In genomic region chr7:66142996-66143395, GRCh38 we compare ENCODE assay signal across 20 cellular contexts. TPM values are rescaled to one million over a fixed set of nuclear protein-coding genes. Genes with fewer than 3 reads are reported as not detected.
DNase-seq lines count a peak whose midpoint lies in the region; ATAC-seq, FAIRE-seq and TF ChIP-seq lines count a peak whose summit lies in the region.
"Had no signal": no experiment of that assay in that cellular context is flagged by ENCODE, and none has a peak within 500 bp of the region (broad histone marks: within the 10 kb centered on the region; RNA-seq: fewer than 3 reads in every experiment).

No MANE protein-coding gene starts in this region.

- peak overlapping the region; percentile 25 for H4K5ac ChIP-seq in H1 (ENCODE audit: insufficient read length, low read depth, low read length)

- H2AK5ac ChIP-seq in H1 (ENCODE audit: low read depth, low read length) = no peak overlapping the region

- H3K27me3 Mint-ChIP-seq in natural killer cell (ENCODE audit: low read depth in 2 of 2) = no peaks in the 10 kb centered on the region
- no peaks in the 10 kb centered on the region for H3K27me3 Mint-ChIP-seq in natural killer cell treated with Interleukin-12 subunit alpha and Interleukin-12 subunit beta and Interleukin-15 and Interleukin-18, amount 100 ng/mL, for 72 hours
- H3K27me3 Mint-ChIP-seq: T-cell had no signal

- no peak for ATAC-seq in natural killer cell
- no peak for ATAC-seq in natural killer cell treated with Interleukin-12 subunit alpha and Interleukin-12 subunit beta and Interleukin-15 and Interleukin-18, amount 100 ng/mL, for 72 hours
- ATAC-seq in upper lobe of right lung = peak; percentile 61
- ATAC-seq in HG03039 (IDR thresholded peaks at IDR 0.05; ENCODE audit: unreplicated experiment) = no peak
- ATAC-seq in GM18861 (IDR thresholded peaks at IDR 0.05; ENCODE audit: unreplicated experiment) = no peak
- ATAC-seq: CD8-positive, alpha-beta T cell; T-cell had no signal

- no peak overlapping the region for H2BK5ac ChIP-seq in H1 (ENCODE audit: low read depth, low read length)

- CTCF ChIA-PET in H1 (lab: Charles Lee; ENCODE audit: partially characterized antibody) = interaction anchor here (1.0 to 1.3 kb wide), 2 partner anchors 126 to 152 kb away, joined by 3 read pairs; no protein-coding TSS in a partner anchor

- H3K4me1 ChIP-seq in H1 (replicated peaks in 1 of 4; ENCODE audit: control insufficient read depth in 3 of 4, insufficient read depth in 4 of 4, low read length in 3 of 4) (no peaks in the 10 kb centered on the region), liver (ENCODE audit: control insufficient read depth in 4 of 4, insufficient read depth in 4 of 4, low read length in 3 of 4) (peaks cover 14 to 49% (median 28%) of the 10 kb centered on the region in 4 donors), upper lobe of right lung (peaks cover 19% of the 10 kb centered on the region)

- H3K36me3 Mint-ChIP-seq in natural killer cell = peaks cover 31% of the 10 kb centered on the region
- peaks cover 46% of the 10 kb centered on the region for H3K36me3 Mint-ChIP-seq in natural killer cell treated with Interleukin-12 subunit alpha and Interleukin-12 subunit beta and Interleukin-15 and Interleukin-18, amount 100 ng/mL, for 72 hours

- intact Hi-C loops in natural killer cell (cut with micrococcal nuclease) = no loop called here
- intact Hi-C loops in upper lobe of right lung (cut with DNase I) = no loop called here

- no peak overlapping the region for H2BK20ac ChIP-seq in H1 (ENCODE audit: low read length)

- no peaks in the 10 kb centered on the region for H3K27me3 ChIP-seq in H1 (replicated peaks in 1 of 4; ENCODE audit: control insufficient read depth in 3 of 4, extremely low read depth in 1 of 4, insufficient read depth in 3 of 4, low read length in 3 of 4)
- no peaks in the 10 kb centered on the region for H3K27me3 ChIP-seq in liver (ENCODE audit: control insufficient read depth in 4 of 4, insufficient read depth in 4 of 4, low read length in 3 of 4)
- H3K27me3 ChIP-seq in upper lobe of right lung = no peaks in the 10 kb centered on the region
- H3K27me3 ChIP-seq: testis had no signal

- H3K36me3 ChIP-seq in H1 (ENCODE audit: control insufficient read depth in 2 of 4, insufficient read depth in 4 of 4, low read length in 3 of 4) (peaks cover 2 to 31% (median 10%) of the 10 kb centered on the region in 4 experiments; a peak in 5 of 8 replicates), liver (ENCODE audit: control insufficient read depth in 4 of 4, insufficient read depth in 3 of 4, low read depth in 1 of 4, low read length in 3 of 4) (peaks cover 2 to 10% (median 4%) of the 10 kb centered on the region in 4 donors), upper lobe of right lung (peaks cover 74% of the 10 kb centered on the region)

- no peak overlapping the region for H4K8ac ChIP-seq in H1 (ENCODE audit: extremely low read depth, insufficient read depth, low read length)

- H3K27ac ChIP-seq in H1 (ENCODE audit: low read depth, low read length) = no peak overlapping the region
- peak overlapping the region; percentile 93 to 97 for H3K27ac ChIP-seq in liver (ENCODE audit: low read depth in 1 of 2, low read length in 2 of 2)
- H3K27ac ChIP-seq in upper lobe of right lung = no peak overlapping the region
- H3K27ac ChIP-seq: testis had no signal

- no peak overlapping the region for H3K4me2 ChIP-seq in H1 (ENCODE audit: insufficient read depth in 1 of 2, low read depth in 2 of 2, low read length in 2 of 2)

- H3K79me2 ChIP-seq in H1 (ENCODE audit: control insufficient read depth in 1 of 2, insufficient read depth in 2 of 2, low read length in 2 of 2) = no peaks in the 10 kb centered on the region; a peak in 1 of 4 replicates

- 89% methylated on average over 5 of the region's 5 CpGs; no CpG with 5 or more reads in 1 of the 2 experiments for WGBS in H1 (ENCODE audit: extremely low coverage in 1 of 2, insufficient coverage in 1 of 2, insufficient read length in 1 of 2, insufficient replicate concordance in 2 of 2, low coverage in 1 of 2, low lambda C conversion rate in 2 of 2, missing lambda C conversion rate in 1 of 2), 2 experiments
- 51% methylated on average over 5 of the region's 5 CpGs for WGBS in liver

- H3K27ac Mint-ChIP-seq in natural killer cell = peak overlapping the region; percentile 20 to 75
- peak overlapping the region in 1 of 2 donors; percentile 27 for H3K27ac Mint-ChIP-seq in natural killer cell treated with Interleukin-12 subunit alpha and Interleukin-12 subunit beta and Interleukin-15 and Interleukin-18, amount 100 ng/mL, for 72 hours
- H3K27ac Mint-ChIP-seq: CD8-positive, alpha-beta T cell; T-cell had no signal

- H4K20me1 ChIP-seq in H1 (replicated peaks in 1 of 2; ENCODE audit: control insufficient read depth in 1 of 2, insufficient read depth in 2 of 2, low read length in 2 of 2) = peaks cover 7 to 8% of the 10 kb centered on the region in 2 experiments

- no peak overlapping the region for H2BK12ac ChIP-seq in H1 (ENCODE audit: low read depth, low read length)

- no peak overlapping the region for H3K9ac ChIP-seq in H1 (replicated peaks in 1 of 4; ENCODE audit: extremely low read depth in 1 of 4, low read depth in 3 of 4, low read length in 3 of 4)
- H3K9ac ChIP-seq in liver (ENCODE audit: low read depth in 1 of 2, low read length in 2 of 2) = peak overlapping the region in 1 of 2 donors; percentile 61

- no peak overlapping the region for H3K23ac ChIP-seq in H1 (ENCODE audit: insufficient read length)

- no peak overlapping the region for H2AFZ ChIP-seq in H1 (ENCODE audit: low read length)

- H3K4me1 Mint-ChIP-seq in natural killer cell = peaks cover 21 to 27% of the 10 kb centered on the region in 2 donors
- H3K4me1 Mint-ChIP-seq in natural killer cell treated with Interleukin-12 subunit alpha and Interleukin-12 subunit beta and Interleukin-15 and Interleukin-18, amount 100 ng/mL, for 72 hours (ENCODE audit: low read depth in 2 of 2) = peaks cover 15 to 27% of the 10 kb centered on the region in 2 donors

- no peak overlapping the region for H3K14ac ChIP-seq in H1 (ENCODE audit: insufficient read length)

- 0 out of 2 replicates have a peak, but pooled peaks cover 2% of the 10 kb centered on the region for H3K79me1 ChIP-seq in H1 (ENCODE audit: low read depth, low read length)

- TF ChIP-seq CTCF in natural killer cell (IDR thresholded peaks at IDR 0.05) (no peak), H1 (IDR thresholded peaks at IDR 0.05; ENCODE audit: control extremely low read depth in 1 of 3, insufficient read depth in 1 of 3, low read depth in 1 of 3, low read length in 3 of 3) (no peak), liver (IDR thresholded peaks at IDR 0.05; ENCODE audit: low read depth, low read length, missing input control) (no peak), upper lobe of right lung (IDR thresholded peaks at IDR 0.05) (no peak)

- H3K4me3 ChIP-seq in H1 (ENCODE audit: extremely low read depth in 1 of 4, insufficient read depth in 2 of 4, low read depth in 3 of 4, low read length in 4 of 4) (no peak overlapping the region), liver (ENCODE audit: low read depth in 1 of 3, low read length in 3 of 3) (no peak overlapping the region), upper lobe of right lung (no peak overlapping the region)
- H3K4me3 ChIP-seq: testis had no signal

- POLR2A ChIA-PET in H1 (lab: Charles Lee; ENCODE audit: partially characterized antibody) = interaction anchor here (1.2 kb wide), 1 partner anchor 9 kb away, joined by 3 read pairs; no protein-coding TSS in a partner anchor

- no peak for DNase-seq in natural killer cell
- DNase-seq in natural killer cell treated with Interleukin-12 subunit alpha and Interleukin-12 subunit beta and Interleukin-15 and Interleukin-18, amount 100 ng/mL, for 72 hours (ENCODE audit: low spot score) = no peak
- no peak for DNase-seq in H1 (ENCODE audit: low read depth in 1 of 2, low spot score in 2 of 2)
- DNase-seq in upper lobe of right lung = no peak
- DNase-seq in GF-D8 (lab: John Stamatoyannopoulos, UW) = no peak
- DNase-seq: activated CD8-positive, alpha-beta memory T cell treated with anti-CD3 and anti-CD28 coated beads for 24 hours; CD8-positive, alpha-beta T cell; head of caudate nucleus; kidney; NCI-H1436 treated with DMSO at 0.1 percent for 48 hours; NCI-H345; occipital lobe; RPMI8226; stimulated activated CD4-positive, alpha-beta T cell treated with anti-CD3 and anti-CD28 coated beads, Interleukin-2, amount 100 ng/mL, for 48 hours; T-cell; testis had no signal

- no peak for FAIRE-seq in H1 (lab: Jason Lieb, UNC)
- FAIRE-seq: colon, kidney had no signal

- no peak for TF ChIP-seq POLR2A in H1 (IDR thresholded peaks at IDR 0.05; ENCODE audit: control extremely low read depth in 1 of 2, low read depth in 2 of 2, low read length in 2 of 2)

- H3K56ac ChIP-seq in H1 (replicated peaks; ENCODE audit: insufficient read length, low read depth, low read length) = no peak overlapping the region

- H3K9me3 ChIP-seq in H1 (ENCODE audit: insufficient read depth in 2 of 2, low read depth in 1 of 2, low read length in 1 of 2) (no peaks in the 10 kb centered on the region), liver (ENCODE audit: control insufficient read depth in 4 of 4, low read length in 3 of 4) (no peaks in the 10 kb centered on the region), upper lobe of right lung (no peaks in the 10 kb centered on the region)
- H3K9me3 ChIP-seq: testis had no signal

- no peak overlapping the region for H2BK15ac ChIP-seq in H1 (ENCODE audit: low read length)

- H3K23me2 ChIP-seq in H1 (ENCODE audit: low read depth, low read length) = no peaks in the 10 kb centered on the region

- no peak overlapping the region for H3K4me3 Mint-ChIP-seq in natural killer cell
- no peak overlapping the region for H3K4me3 Mint-ChIP-seq in natural killer cell treated with Interleukin-12 subunit alpha and Interleukin-12 subunit beta and Interleukin-15 and Interleukin-18, amount 100 ng/mL, for 72 hours
- H3K4me3 Mint-ChIP-seq: CD8-positive, alpha-beta T cell; T-cell had no signal

- H3K9me3 Mint-ChIP-seq in natural killer cell = no peaks in the 10 kb centered on the region
- H3K9me3 Mint-ChIP-seq in natural killer cell treated with Interleukin-12 subunit alpha and Interleukin-12 subunit beta and Interleukin-15 and Interleukin-18, amount 100 ng/mL, for 72 hours = no peaks in the 10 kb centered on the region
- H3K9me3 Mint-ChIP-seq: CD8-positive, alpha-beta T cell; T-cell had no signal

- no peak overlapping the region for H2BK120ac ChIP-seq in H1 (replicated peaks; ENCODE audit: low read depth, low read length)

- no peak for TF ChIP-seq RAD21 in H1 (IDR thresholded peaks at IDR 0.05 in 1 of 2, conservative IDR thresholded peaks at IDR 0.05 in 1 of 2; ENCODE audit: low read depth in 2 of 2, low read length in 2 of 2)
- TF ChIP-seq RAD21 in liver (IDR thresholded peaks at IDR 0.05) = peak in 1 of 2 donors; percentile 33

- H4K91ac ChIP-seq in H1 (replicated peaks; ENCODE audit: insufficient read length, low read length) = no peak overlapping the region

- no peak overlapping the region for H3K4ac ChIP-seq in H1 (replicated peaks; ENCODE audit: insufficient read length, low read depth, low read length)

- no peak for TF ChIP-seq EP300 in H1 (IDR thresholded peaks at IDR 0.05; ENCODE audit: borderline replicate concordance in 1 of 2, low read depth in 2 of 2, low read length in 2 of 2)

- no peak overlapping the region for H3K18ac ChIP-seq in H1 (ENCODE audit: extremely low read depth, low read length)

RNA-seq across cellular contexts. Expression of gene CRCP, which starts 28.3 kb away (rescaled TPM):
- total RNA-seq in natural killer cell = 10 to 100 TPM; 67.5 to 72.1 (median 68.0) TPM
- total RNA-seq in natural killer cell treated with Interleukin-12 subunit alpha and Interleukin-12 subunit beta and Interleukin-15 and Interleukin-18, amount 100 ng/mL, for 72 hours = 10 to 100 TPM; 45.8 to 54.7 TPM
- total RNA-seq in H1 (2021; fragmentation: NEBNext Ultra II Directional; extraction: Animal tissue kit (Norgen Biotek cat#: 25700)) = 29.2 and 29.3 TPM in 2 replicates
- polyA plus RNA-seq in H1 (2011; rRNA removed) = 13.4 and 15.0 TPM in 2 replicates
- 23.8 TPM for polyA plus RNA-seq in H1 (2011; cell fraction: cytosol; rRNA removed)
- 9.9 TPM for polyA plus RNA-seq in H1 (2011; cell fraction: nucleus; rRNA removed)
- 22.6 to 33.0 TPM (median 25.3 TPM) in 4 replicates for polyA plus RNA-seq in H1 (2012, experiment 1 of 2)
- polyA plus RNA-seq in H1 (2012, experiment 2 of 2) = 18.7 TPM
- polyA plus RNA-seq in H1 (2013, experiment 1 of 2) = 19.4 TPM
- 17.5 TPM for polyA plus RNA-seq in H1 (2013, experiment 2 of 2)
- 30.6 and 36.4 TPM in 2 replicates for polyA minus RNA-seq in H1 (2011; rRNA and poly(A)+ RNA removed)
- polyA minus RNA-seq in H1 (2011; cell fraction: cytosol; rRNA and poly(A)+ RNA removed) = 28.0 TPM
- 14.0 TPM for polyA minus RNA-seq in H1 (2011; cell fraction: nucleus; rRNA and poly(A)+ RNA removed)
- 10 to 100 TPM; 13.0 to 52.6 TPM for total RNA-seq in liver
- polyA plus RNA-seq in liver = 10 to 100 TPM; 16.6 to 20.2 TPM
- total RNA-seq in upper lobe of right lung = 33.1 TPM

Comparison
In these comparisons a context has a peak if more than half of its experiments do, and no peak if none do; other contexts are left out.
1. H3K27ac ChIP-seq: peak in liver (2 of 2); none in H1 (single experiment) and upper lobe of right lung (single experiment).